In the genomic region with DNA sequence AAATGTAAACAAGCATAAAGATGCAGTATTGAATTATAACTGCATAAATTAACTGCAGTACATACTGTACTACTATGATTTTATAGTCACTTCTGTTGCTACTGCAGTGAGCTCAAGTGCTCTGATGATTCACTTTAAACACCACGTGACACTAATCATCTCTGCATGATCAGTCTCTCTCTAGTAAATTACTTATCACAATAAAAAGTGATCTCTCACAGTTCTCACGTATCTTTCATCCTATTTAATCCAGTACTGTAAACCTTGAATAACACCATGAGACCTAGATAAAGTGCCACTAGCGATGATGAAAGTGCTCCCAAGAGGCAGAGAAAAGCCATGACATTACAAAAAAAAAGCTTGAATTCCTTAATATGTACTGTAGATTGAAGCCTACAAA, we compare ENCODE assay signal across 17 cellular contexts.
DNase-seq lines count a peak whose midpoint lies in the region; ATAC-seq, FAIRE-seq and TF ChIP-seq lines count a peak whose summit lies in the region.
"Had no signal": no experiment of that assay in that cellular context is flagged by ENCODE, and none has a peak within 500 bp of the region (broad histone marks: within the 10 kb centered on the region; RNA-seq: fewer than 3 reads in every experiment).

No MANE protein-coding gene starts in this region.

- peak; percentile 57 for DNase-seq in DMS153 treated with DMSO at 0.1 percent for 48 hours (lab: John Stamatoyannopoulos, UW; ENCODE audit: unreplicated experiment)
- DNase-seq in NCI-H1436 (lab: John Stamatoyannopoulos, UW), result peak; percentile 65
- DNase-seq in NCI-H510A (lab: John Stamatoyannopoulos, UW), result peak; percentile 21
- DNase-seq in K562 (ENCODE audit: extremely low read depth in 1 of 4, low spot score in 3 of 4), result no peak
- DNase-seq in HuH-7.5 (ENCODE audit: low spot score), result no peak
- no peak for DNase-seq in ecto neural progenitor cell (ENCODE audit: low spot score)
- DNase-seq: activated CD4-positive, alpha-beta T cell treated with anti-CD3 and anti-CD28 coated beads, Interleukin-2, amount 10 ng/mL, durations not matched to agents 7 days and 5 days; activated naive CD4-positive, alpha-beta T cell treated with anti-CD3 and anti-CD28 coated beads, Interleukin-2, amount 50 U/mL, for 16 hours; activated T-cell treated with anti-CD3 and anti-CD28 coated beads for 4 hours; IMR-90; ovary; stimulated activated CD4-positive, alpha-beta T cell treated with anti-CD3 and anti-CD28 coated beads, Interleukin-2, amount 100 ng/mL, for 24 hours had no signal

- H3K27me3 ChIP-seq in K562 (ENCODE audit: control insufficient read depth in 2 of 2, insufficient read depth in 2 of 2, low read length in 2 of 2), result no peaks in the 10 kb centered on the region
- H3K27me3 ChIP-seq: ovary had no signal

- TF ChIP-seq RAD21 in K562 (CRISPR knock-in tag; conservative IDR thresholded peaks at IDR 0.05 in 1 of 2, IDR thresholded peaks at IDR 0.05 in 1 of 2), result no peak

- H3K9ac ChIP-seq in K562 (ENCODE audit: insufficient read depth in 1 of 2, low read depth in 2 of 2, low read length in 2 of 2), result no peak overlapping the region

- no peak for FAIRE-seq in K562 (lab: Jason Lieb, UNC)
- FAIRE-seq: endothelial cell of umbilical vein, TTC549 had no signal

- ATAC-seq in K562 (no peak), GM21576 (IDR thresholded peaks at IDR 0.05; ENCODE audit: unreplicated experiment) (no peak), HG02840 (IDR thresholded peaks at IDR 0.05; ENCODE audit: low FRiP score, unreplicated experiment) (no peak)
- ATAC-seq: SK-N-SH treated with all-trans-retinoic acid at 6 μM for 48 hours had no signal

- H3K4me1 ChIP-seq in K562 (replicated peaks in 1 of 2; ENCODE audit: control insufficient read depth in 2 of 2, insufficient read depth in 2 of 2, low read length in 2 of 2), result no peaks in the 10 kb centered on the region

- H2AFZ ChIP-seq in K562 (ENCODE audit: low read depth, low read length), result no peak overlapping the region

- H3K9me3 ChIP-seq in K562 (replicated peaks; ENCODE audit: control insufficient read depth, insufficient read depth, low read depth, low read length), result no peaks in the 10 kb centered on the region
- H3K9me3 ChIP-seq: ovary had no signal

- intact Hi-C loops in K562 (cut with micrococcal nuclease), result no loop called here

- no peak for TF ChIP-seq POLR2A in K562 (conservative IDR thresholded peaks at IDR 0.05)

- no peaks in the 10 kb centered on the region for H3K9me1 ChIP-seq in K562 (ENCODE audit: control insufficient read depth, insufficient read depth, low read length)

- 2% methylated on average over 3 of the region's 3 CpGs for WGBS in K562 (ENCODE audit: insufficient coverage, low coverage, missing lambda C conversion rate)

- H3K27ac ChIP-seq in K562 (ENCODE audit: extremely low read depth, low read depth, low read length), result no peak overlapping the region
- H3K27ac ChIP-seq: ovary had no signal

- no peak overlapping the region for H3K4me2 ChIP-seq in K562 (ENCODE audit: insufficient read depth, low read length)

- CTCF ChIA-PET in K562 (lab: Yijun Ruan, JAX; ENCODE audit: low intra/inter-chr PET ratio), result no interaction called here

- TF ChIP-seq CTCF in K562 (IDR thresholded peaks at IDR 0.05 in 2 of 3, conservative IDR thresholded peaks at IDR 0.05 in 1 of 3; ENCODE audit: insufficient read depth in 2 of 3, low read depth in 1 of 3, low read length in 3 of 3), result no peak

- no peaks in the 10 kb centered on the region for H4K20me1 ChIP-seq in K562 (replicated peaks; ENCODE audit: control insufficient read depth, insufficient read depth, low read length)

- no TSS peak for BruUV-seq in K562 (replicated peaks; lab: Mats Ljungman, UMichigan)

- no peak overlapping the region for H3K4me3 ChIP-seq in K562
- H3K4me3 ChIP-seq: ovary had no signal

- in situ Hi-C loops in K562 (cut with MboI), result no loop called here

- POLR2A ChIA-PET in K562 (lab: Yijun Ruan, JAX), result no interaction called here

- no peaks in the 10 kb centered on the region for H3K36me3 ChIP-seq in K562 (ENCODE audit: control insufficient read depth, insufficient read depth, low read length)
- H3K36me3 ChIP-seq: ovary had no signal

- H3K79me2 ChIP-seq in K562 (ENCODE audit: control insufficient read depth, insufficient read depth, low read length), result no peaks in the 10 kb centered on the region

- no peak for TF ChIP-seq EP300 in K562 (IDR thresholded peaks at IDR 0.05; ENCODE audit: low read length)

TF ChIP-seq in K562, 482 proteins besides CTCF, POLR2A, EP300 and RAD21:
- TF ChIP-seq, protein P1, sequence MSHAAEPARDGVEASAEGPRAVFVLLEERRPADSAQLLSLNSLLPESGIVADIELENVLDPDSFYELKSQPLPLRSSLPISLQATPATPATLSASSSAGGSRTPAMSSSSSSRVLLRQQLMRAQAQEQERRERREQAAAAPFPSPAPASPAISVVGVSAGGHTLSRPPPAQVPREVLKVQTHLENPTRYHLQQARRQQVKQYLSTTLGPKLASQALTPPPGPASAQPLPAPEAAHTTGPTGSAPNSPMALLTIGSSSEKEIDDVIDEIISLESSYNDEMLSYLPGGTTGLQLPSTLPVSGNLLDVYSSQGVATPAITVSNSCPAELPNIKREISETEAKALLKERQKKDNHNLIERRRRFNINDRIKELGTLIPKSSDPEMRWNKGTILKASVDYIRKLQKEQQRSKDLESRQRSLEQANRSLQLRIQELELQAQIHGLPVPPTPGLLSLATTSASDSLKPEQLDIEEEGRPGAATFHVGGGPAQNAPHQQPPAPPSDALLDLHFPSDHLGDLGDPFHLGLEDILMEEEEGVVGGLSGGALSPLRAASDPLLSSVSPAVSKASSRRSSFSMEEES (CRISPR knock-in tag; IDR thresholded peaks at IDR 0.05), result peak; percentile 34; the same call in 1 of the 2 replicates
- TF ChIP-seq, protein P2, sequence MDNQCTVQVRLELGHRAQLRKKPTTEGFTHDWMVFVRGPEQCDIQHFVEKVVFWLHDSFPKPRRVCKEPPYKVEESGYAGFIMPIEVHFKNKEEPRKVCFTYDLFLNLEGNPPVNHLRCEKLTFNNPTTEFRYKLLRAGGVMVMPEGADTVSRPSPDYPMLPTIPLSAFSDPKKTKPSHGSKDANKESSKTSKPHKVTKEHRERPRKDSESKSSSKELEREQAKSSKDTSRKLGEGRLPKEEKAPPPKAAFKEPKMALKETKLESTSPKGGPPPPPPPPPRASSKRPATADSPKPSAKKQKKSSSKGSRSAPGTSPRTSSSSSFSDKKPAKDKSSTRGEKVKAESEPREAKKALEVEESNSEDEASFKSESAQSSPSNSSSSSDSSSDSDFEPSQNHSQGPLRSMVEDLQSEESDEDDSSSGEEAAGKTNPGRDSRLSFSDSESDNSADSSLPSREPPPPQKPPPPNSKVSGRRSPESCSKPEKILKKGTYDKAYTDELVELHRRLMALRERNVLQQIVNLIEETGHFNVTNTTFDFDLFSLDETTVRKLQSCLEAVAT (IDR thresholded peaks at IDR 0.05), result no peak

Comparison
In these comparisons a context has a peak if more than half of its experiments do, and no peak if none do; other contexts are left out.
1. DNase-seq: peak in DMS153 treated with DMSO at 0.1 percent for 48 hours (single experiment), NCI-H1436 (single experiment) and NCI-H510A (single experiment); none in K562 (0 of 4), HuH-7.5 (single experiment) and ecto neural progenitor cell (single experiment).